In genomic region chr5:145543968-145544367, GRCh38 we compare ENCODE assay signal across 23 cellular contexts.
"Had no signal": no experiment of that assay in that cellular context is flagged by ENCODE, and none has a peak within 500 bp of the region (broad histone marks: within the 10 kb centered on the region; RNA-seq: fewer than 3 reads in every experiment).

No MANE protein-coding gene starts in this region.

- H3K4me1 ChIP-seq: left ventricle myocardium inferior, psoas muscle, tibial artery had no signal

- H3K4me3 ChIP-seq: left ventricle myocardium inferior, lung, ovary, psoas muscle, stomach, tibial artery had no signal

- H3K27me3 ChIP-seq: neutrophil, ovary, stomach, tibial artery had no signal

- ATAC-seq: psoas muscle; stimulated activated naive B cell treated with anti-CD40 and anti-IgM and Interleukin-4, amounts not matched to agents 10 μg/mL and 1 μg/mL and 100 μg/mL, for 72 hours had no signal

- H3K36me3 ChIP-seq: left ventricle myocardium inferior, neutrophil, ovary, stomach, tibial artery had no signal

- H3K27ac ChIP-seq: epithelial cell of prostate, left ventricle myocardium inferior, neutrophil, ovary, psoas muscle, tibial artery, VCaP had no signal

- DNase-seq: activated CD4-positive, alpha-beta T cell treated with anti-CD3 and anti-CD28 coated beads for 4 hours; activated CD4-positive, alpha-beta T cell treated with anti-CD3 and anti-CD28 coated beads, Interleukin-2, amount 50 U/mL, for 48 hours; activated CD8-positive, alpha-beta memory T cell treated with anti-CD3 and anti-CD28 coated beads for 24 hours; activated effector memory CD4-positive, alpha-beta T cell treated with Interleukin-2 at 50 U/mL for 16 hours; activated naive CD4-positive, alpha-beta T cell treated with Interleukin-2 at 50 U/mL for 16 hours; anterior cingulate cortex; dermis blood vessel endothelial cell; effector CD8-positive, alpha-beta T cell; left ventricle myocardium inferior; mesendoderm; naive B cell; nephron progenitor cell; ovary; psoas muscle; stimulated activated CD4-positive, alpha-beta T cell treated with anti-CD3 and anti-CD28 coated beads, Interleukin-15, amount 100 ng/mL, for 24 hours; stimulated activated CD4-positive, alpha-beta T cell treated with anti-CD3 and anti-CD28 coated beads, Interleukin-2, amount 100 ng/mL, for 24 hours; stimulated activated naive B cell treated with anti-CD40 and anti-IgM and Interleukin-4, amounts not matched to agents 10 μg/mL and 1 μg/mL and 100 μg/mL, for 72 hours; stomach; tibial artery had no signal

- H3K9me3 ChIP-seq: left ventricle myocardium inferior, neutrophil, ovary, psoas muscle, stomach, tibial artery had no signal
